Comparison of ENCODE assay signal across 8 cellular contexts in the genomic region with DNA sequence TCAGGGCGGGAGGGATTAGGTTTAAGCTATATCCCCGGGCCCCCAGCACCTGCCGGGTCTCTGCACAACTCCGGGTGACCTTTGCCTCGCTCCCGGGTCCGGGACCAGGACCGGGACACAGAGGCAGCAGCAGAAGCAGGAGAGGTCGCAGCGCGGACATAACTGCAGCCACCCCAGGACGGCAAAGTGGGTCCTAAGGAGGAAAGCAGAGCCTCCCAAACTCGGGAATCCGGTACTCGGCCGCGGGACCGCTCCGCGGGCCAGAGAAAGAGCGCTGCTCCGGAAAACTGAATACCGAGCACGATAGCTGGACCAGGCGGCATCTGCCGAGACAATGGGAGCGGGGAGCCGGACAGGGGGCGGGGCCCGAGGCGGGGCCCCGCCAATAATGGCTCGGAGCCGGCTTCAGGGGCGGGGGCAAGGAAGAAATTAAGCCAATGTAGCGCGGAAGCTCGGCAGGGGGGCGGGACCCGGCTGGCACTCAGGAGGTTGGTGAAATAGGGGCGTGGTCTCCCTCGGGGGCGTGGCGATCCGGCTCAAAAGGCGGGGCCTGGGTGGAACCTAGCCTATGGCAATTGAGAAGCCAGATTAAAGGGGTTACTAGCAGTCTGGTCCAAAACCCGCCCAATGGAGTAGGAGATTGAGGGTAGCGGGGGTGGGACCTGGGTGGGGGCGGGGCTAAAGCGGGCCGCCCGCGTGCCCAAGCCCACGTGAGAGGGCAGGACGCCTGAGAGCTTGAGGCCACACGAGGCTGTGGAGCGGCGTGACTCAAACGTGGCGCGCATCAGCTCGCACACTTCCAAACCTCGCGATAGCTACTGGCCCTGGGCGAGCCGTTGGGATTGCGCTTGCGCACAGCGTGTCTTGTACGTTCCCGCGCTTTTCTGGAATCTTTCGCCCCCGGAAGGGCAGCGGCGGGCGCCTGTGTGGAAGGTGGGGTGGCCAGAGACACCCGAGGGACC. TPM values are rescaled to one million over a fixed set of nuclear protein-coding genes. Genes with fewer than 3 reads are reported as not detected.
A peak's percentile ranks its signal among the peaks of the same experiment; 100 is the strongest.
DNase-seq lines count a peak whose midpoint lies in the region; ATAC-seq lines count a peak whose summit lies in the region.

A gene with protein sequence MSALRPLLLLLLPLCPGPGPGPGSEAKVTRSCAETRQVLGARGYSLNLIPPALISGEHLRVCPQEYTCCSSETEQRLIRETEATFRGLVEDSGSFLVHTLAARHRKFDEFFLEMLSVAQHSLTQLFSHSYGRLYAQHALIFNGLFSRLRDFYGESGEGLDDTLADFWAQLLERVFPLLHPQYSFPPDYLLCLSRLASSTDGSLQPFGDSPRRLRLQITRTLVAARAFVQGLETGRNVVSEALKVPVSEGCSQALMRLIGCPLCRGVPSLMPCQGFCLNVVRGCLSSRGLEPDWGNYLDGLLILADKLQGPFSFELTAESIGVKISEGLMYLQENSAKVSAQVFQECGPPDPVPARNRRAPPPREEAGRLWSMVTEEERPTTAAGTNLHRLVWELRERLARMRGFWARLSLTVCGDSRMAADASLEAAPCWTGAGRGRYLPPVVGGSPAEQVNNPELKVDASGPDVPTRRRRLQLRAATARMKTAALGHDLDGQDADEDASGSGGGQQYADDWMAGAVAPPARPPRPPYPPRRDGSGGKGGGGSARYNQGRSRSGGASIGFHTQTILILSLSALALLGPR (minus strand): TSS at position 342 of the 962 bp plus-strand sequence. CDS start 182 bp downstream, at position 160.
A gene with protein sequence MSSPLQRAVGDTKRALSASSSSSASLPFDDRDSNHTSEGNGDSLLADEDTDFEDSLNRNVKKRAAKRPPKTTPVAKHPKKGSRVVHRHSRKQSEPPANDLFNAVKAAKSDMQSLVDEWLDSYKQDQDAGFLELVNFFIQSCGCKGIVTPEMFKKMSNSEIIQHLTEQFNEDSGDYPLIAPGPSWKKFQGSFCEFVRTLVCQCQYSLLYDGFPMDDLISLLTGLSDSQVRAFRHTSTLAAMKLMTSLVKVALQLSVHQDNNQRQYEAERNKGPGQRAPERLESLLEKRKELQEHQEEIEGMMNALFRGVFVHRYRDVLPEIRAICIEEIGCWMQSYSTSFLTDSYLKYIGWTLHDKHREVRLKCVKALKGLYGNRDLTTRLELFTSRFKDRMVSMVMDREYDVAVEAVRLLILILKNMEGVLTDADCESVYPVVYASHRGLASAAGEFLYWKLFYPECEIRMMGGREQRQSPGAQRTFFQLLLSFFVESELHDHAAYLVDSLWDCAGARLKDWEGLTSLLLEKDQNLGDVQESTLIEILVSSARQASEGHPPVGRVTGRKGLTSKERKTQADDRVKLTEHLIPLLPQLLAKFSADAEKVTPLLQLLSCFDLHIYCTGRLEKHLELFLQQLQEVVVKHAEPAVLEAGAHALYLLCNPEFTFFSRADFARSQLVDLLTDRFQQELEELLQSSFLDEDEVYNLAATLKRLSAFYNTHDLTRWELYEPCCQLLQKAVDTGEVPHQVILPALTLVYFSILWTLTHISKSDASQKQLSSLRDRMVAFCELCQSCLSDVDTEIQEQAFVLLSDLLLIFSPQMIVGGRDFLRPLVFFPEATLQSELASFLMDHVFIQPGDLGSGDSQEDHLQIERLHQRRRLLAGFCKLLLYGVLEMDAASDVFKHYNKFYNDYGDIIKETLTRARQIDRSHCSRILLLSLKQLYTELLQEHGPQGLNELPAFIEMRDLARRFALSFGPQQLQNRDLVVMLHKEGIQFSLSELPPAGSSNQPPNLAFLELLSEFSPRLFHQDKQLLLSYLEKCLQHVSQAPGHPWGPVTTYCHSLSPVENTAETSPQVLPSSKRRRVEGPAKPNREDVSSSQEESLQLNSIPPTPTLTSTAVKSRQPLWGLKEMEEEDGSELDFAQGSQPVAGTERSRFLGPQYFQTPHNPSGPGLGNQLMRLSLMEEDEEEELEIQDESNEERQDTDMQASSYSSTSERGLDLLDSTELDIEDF (plus strand): TSS at position 879 of the 962 bp plus-strand sequence. CDS start 2,639 bp downstream, outside the sequence.

- peak within 1 kb of the TSS; percentile 80 for H3K4me3 ChIP-seq in NT2/D1 (ENCODE audit: insufficient read length, low read depth)

- H3K36me3 ChIP-seq in NT2/D1 (ENCODE audit: insufficient read depth, insufficient read length, low read length) = peaks cover 11% of the 10 kb centered on the region

- no peaks in the 10 kb centered on the region; the same call in 1 of the 2 replicates for H3K9me3 ChIP-seq in NT2/D1 (ENCODE audit: insufficient read depth, low read length)

- peak within 1 kb of the TSS; percentile 81 for H3K9ac ChIP-seq in NT2/D1 (ENCODE audit: insufficient read length, low read depth)

- DNase-seq in Caki2 (ENCODE audit: low read depth) (peak; percentile 94), HUDEP-2 (lab: John Stamatoyannopoulos, UW; ENCODE audit: unreplicated experiment in 76 of 76) (peak; percentile 62 to 100 (median 99)), NT2/D1 (ENCODE audit: low read depth, low spot score) (peak; percentile 96), epidermal melanocyte (ENCODE audit: insufficient read length, low spot score) (peak; percentile 94), middle frontal gyrus (ENCODE audit: extremely low spot score, low spot score) (peak; percentile 70)
- DNase-seq in activated CD8-positive, alpha-beta memory T cell treated with anti-CD3 and anti-CD28 coated beads, Interleukin-2, amount 50 U/mL, for 1 hour (ENCODE audit: extremely low read depth) = peak; percentile 87
- peak; percentile 91 to 97 for DNase-seq in stimulated activated CD8-positive, alpha-beta memory T cell treated with anti-CD3 and anti-CD28 coated beads, Interleukin-15, amount 100 ng/mL, for 48 hours (ENCODE audit: low read depth in 2 of 2)

- no peaks in the 10 kb centered on the region for H3K4me1 ChIP-seq in NT2/D1 (ENCODE audit: insufficient read depth, insufficient read length)

- peak; percentile 82 for ATAC-seq in GM21390 (IDR thresholded peaks at IDR 0.05; ENCODE audit: unreplicated experiment)

- in situ Hi-C loops in Caki2 (cut with HindIII; ENCODE audit: low pct_unique_long_range_greater_than_20kb, low sequenced_read_pairs) = no loop called here

- H3K27me3 ChIP-seq in NT2/D1 (ENCODE audit: insufficient read depth, insufficient read length) = no peaks in the 10 kb centered on the region

RNA-seq across cellular contexts. Expression of the first gene that starts in this region (rescaled TPM):
- total RNA-seq in Caki2 (2014; rRNA removed; shearing (Covaris generic); ENCODE audit: low replicate concordance) = 1.4 and 1.6 TPM in 2 replicates

RNA-seq across cellular contexts. Expression of the second gene that starts in this region (rescaled TPM):
- not detected in 2 replicates for total RNA-seq in Caki2 (2014; rRNA removed; shearing (Covaris generic); ENCODE audit: low replicate concordance)

Comparison
In these comparisons a context has a peak if more than half of its experiments do, and no peak if none do; other contexts are left out.
1. Peak in every context shown above with its lines: DNase-seq, ATAC-seq and H3K4me3 ChIP-seq.